In the genomic region with DNA sequence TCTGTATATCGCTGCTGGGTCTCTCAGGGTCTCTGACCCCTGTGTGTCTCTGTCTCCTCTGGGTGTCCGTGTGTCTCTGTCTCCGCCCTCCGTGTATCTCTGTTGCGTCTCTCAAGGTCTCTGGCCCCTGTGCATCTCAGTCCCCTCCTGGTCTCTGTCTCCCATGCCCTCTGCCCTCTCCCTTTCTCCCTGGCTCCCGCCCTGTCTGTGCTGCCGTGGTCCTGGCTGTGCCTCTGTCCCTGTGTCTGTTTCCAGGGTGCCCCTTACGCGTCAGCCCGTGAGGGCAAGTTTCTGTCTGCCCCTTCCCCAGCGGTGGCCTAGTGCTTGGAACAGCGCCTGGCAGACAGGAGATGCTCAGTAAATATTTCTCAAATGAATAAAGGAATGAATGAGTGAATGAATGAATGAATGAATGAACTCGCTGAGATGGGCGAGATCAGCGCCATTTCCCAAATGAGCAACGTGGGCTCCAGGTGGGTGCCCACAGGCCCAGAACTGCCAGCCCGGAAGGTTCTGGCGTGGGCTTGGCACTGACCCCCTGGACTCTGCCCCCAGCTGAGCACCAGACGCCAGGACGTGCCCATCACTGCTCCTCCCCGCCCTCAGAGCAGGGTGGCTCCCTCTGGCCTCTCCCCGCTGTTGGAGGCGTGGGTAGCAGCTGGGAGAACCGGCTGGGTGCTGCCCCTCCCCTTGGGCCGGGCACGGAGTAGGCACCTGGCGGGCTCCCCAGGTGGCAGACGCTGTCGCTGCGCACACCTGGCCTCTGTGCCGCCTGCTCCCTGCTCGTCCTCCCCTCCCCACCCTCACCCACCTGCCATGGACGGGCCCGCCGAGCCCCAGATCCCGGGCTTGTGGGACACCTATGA, we compare ENCODE assay signal across 12 cellular contexts. TPM values are rescaled to one million over a fixed set of nuclear protein-coding genes. Genes with fewer than 3 reads are reported as not detected.
A peak's percentile ranks its signal among the peaks of the same experiment; 100 is the strongest.
DNase-seq lines count a peak whose midpoint lies in the region; ATAC-seq and TF ChIP-seq lines count a peak whose summit lies in the region.
"Had no signal": no experiment of that assay in that cellular context is flagged by ENCODE, and none has a peak within 500 bp of the region (broad histone marks: within the 10 kb centered on the region; RNA-seq: fewer than 3 reads in every experiment).

Gene SULT2B1, plus strand, starts transcription at position 736 of the 866 bp plus-strand sequence. Its CDS starts 81 bp downstream, at position 817.

- H3K36me3 ChIP-seq in WERI-Rb-1 (no peaks in the 10 kb centered on the region), mucosa of descending colon (ENCODE audit: low read depth) (no peaks in the 10 kb centered on the region)
- H3K36me3 ChIP-seq: cardiac muscle cell had no signal

- intact Hi-C loops in mucosa of descending colon (cut with DNase I, micrococcal nuclease), result no loop called here
- intact Hi-C loops in head of caudate nucleus (cut with DNase I), result no loop called here

- ATAC-seq in mucosa of descending colon (peak; percentile 97), HG03460 (IDR thresholded peaks at IDR 0.05; ENCODE audit: unreplicated experiment) (no peak)

- TF ChIP-seq CTCF in WERI-Rb-1 (IDR thresholded peaks at IDR 0.05; ENCODE audit: low read depth, low read length), result no peak
- no peak for TF ChIP-seq CTCF in mucosa of descending colon (IDR thresholded peaks at IDR 0.05)

- DNase-seq in DMS79 (lab: John Stamatoyannopoulos, UW) (peak; percentile 56), NCI-H146 (lab: John Stamatoyannopoulos, UW) (peak; percentile 92), WERI-Rb-1 (no peak), mucosa of descending colon (peak; percentile 88 to 92 (median 89)), head of caudate nucleus (no peak)
- DNase-seq in stimulated activated naive CD4-positive, alpha-beta T cell treated with Interleukin-2 at 50 U/mL for 16 hours (lab: John Stamatoyannopoulos, UW), result no peak
- no peak for DNase-seq in stimulated activated CD4-positive, alpha-beta T cell treated with anti-CD3 and anti-CD28 coated beads, Interleukin-1b, Interleukin-23, amount 100 ng/mL, for 48 hours
- DNase-seq: immature natural killer cell had no signal

- H3K9me3 ChIP-seq in WERI-Rb-1 (ENCODE audit: severe bottlenecking), result no peaks in the 10 kb centered on the region
- no peaks in the 10 kb centered on the region for H3K9me3 ChIP-seq in mucosa of descending colon

- no peak within 1 kb of the TSS for H3K4me3 ChIP-seq in WERI-Rb-1 (ENCODE audit: low read depth, low read length)
- no peak within 1 kb of the TSS for H3K4me3 ChIP-seq in mucosa of descending colon
- H3K4me3 ChIP-seq: cardiac muscle cell had no signal

- peak within 1 kb of the TSS; percentile 82; the same call in 1 of the 2 replicates for H3K27ac ChIP-seq in WERI-Rb-1
- H3K27ac ChIP-seq: cardiac muscle cell had no signal

- peaks cover 20% of the 10 kb centered on the region for H3K4me1 ChIP-seq in mucosa of descending colon (ENCODE audit: low read depth)

- H3K27me3 ChIP-seq in WERI-Rb-1 (ENCODE audit: insufficient read depth, low read depth, severe bottlenecking), result no peaks in the 10 kb centered on the region
- H3K27me3 ChIP-seq: cardiac muscle cell had no signal

RNA-seq across cellular contexts. Expression of gene SULT2B1, which starts in this region (rescaled TPM):
- 1 to 10 TPM in 2 of 3 donors, under 1 TPM in 1; 0.51 to 3.1 (median 1.1) TPM for total RNA-seq in mucosa of descending colon
- total RNA-seq: activated T-helper 1 cell treated with anti-CD3 and anti-CD28 coated beads, Interleukin-12 subunit alpha, Interleukin-12 subunit beta, Interleukin-2, Interleukin-4 antibody, amounts not matched to agents 30 ng/mL and 10 ng/mL and 1 ng/mL, durations not matched to agents 14 hours and 24 hours and 36 hours; cardiac muscle cell; CD8-positive, alpha-beta memory T cell had no signal

Comparison
In these comparisons a context has a peak if more than half of its experiments do, and no peak if none do; other contexts are left out.
1. DNase-seq: peak in DMS79 (single experiment), NCI-H146 (single experiment) and mucosa of descending colon (3 of 3); none in WERI-Rb-1 (single experiment), stimulated activated naive CD4-positive, alpha-beta T cell treated with Interleukin-2 at 50 U/mL for 16 hours (single experiment), stimulated activated CD4-positive, alpha-beta T cell treated with anti-CD3 and anti-CD28 coated beads, Interleukin-1b, Interleukin-23, amount 100 ng/mL, for 48 hours (single experiment) and head of caudate nucleus (0 of 42).